8 cellular contexts compared by ENCODE assay signal in genomic region chr4:185395956-185396723, GRCh38. TPM values are rescaled to one million over a fixed set of nuclear protein-coding genes. Genes with fewer than 3 reads are reported as not detected.
A peak's percentile ranks its signal among the peaks of the same experiment; 100 is the strongest.
DNase-seq lines count a peak whose midpoint lies in the region; ATAC-seq and TF ChIP-seq lines count a peak whose summit lies in the region.

No MANE protein-coding gene starts in this region.

- H3K79me2 ChIP-seq in OCI-LY3 (ENCODE audit: low read length): no peaks in the 10 kb centered on the region

- H3K27ac ChIP-seq in OCI-LY3 (ENCODE audit: low read length) (peak overlapping the region; percentile 77), epithelial cell of prostate (peak overlapping the region; percentile 98)

- no peak for TF ChIP-seq CTCF in OCI-LY3 (IDR thresholded peaks at IDR 0.05; ENCODE audit: low read depth, low read length)

- no peaks in the 10 kb centered on the region for H3K27me3 ChIP-seq in OCI-LY3 (ENCODE audit: low read depth, low read length)

- H3K9me3 ChIP-seq in OCI-LY3 (ENCODE audit: insufficient read depth, low read length): no peaks in the 10 kb centered on the region

- peak overlapping the region; percentile 79 for H3K4me3 ChIP-seq in OCI-LY3 (ENCODE audit: low read length)

- H3K9ac ChIP-seq in OCI-LY3 (ENCODE audit: low read length): peak overlapping the region; percentile 72

- peaks cover 23% of the 10 kb centered on the region for H3K4me1 ChIP-seq in OCI-LY3 (ENCODE audit: low read length)

- H4K20me1 ChIP-seq in OCI-LY3 (ENCODE audit: insufficient read depth, low read length): no peaks in the 10 kb centered on the region

- DNase-seq in DMS 273 treated with DMSO at 0.1 percent for 48 hours (lab: John Stamatoyannopoulos, UW): peak; percentile 88
- DNase-seq in HuH-7.5 (ENCODE audit: low spot score): peak; percentile 54
- DNase-seq in activated T-cell treated with anti-CD3 and anti-CD28 coated beads for 4 hours: peak; percentile 96
- peak; percentile 97 for DNase-seq in epithelial cell of prostate (ENCODE audit: low read depth, low spot score)
- peak; percentile 99 for DNase-seq in mucosa of gallbladder (ENCODE audit: low spot score)
- peak; percentile 95 for DNase-seq in stimulated activated CD8-positive, alpha-beta memory T cell treated with anti-CD3 and anti-CD28 coated beads, Interleukin-4, amount 100 ng/mL, for 24 hours (ENCODE audit: low read depth)

- peak; percentile 80 for ATAC-seq in GM21528 (IDR thresholded peaks at IDR 0.05; ENCODE audit: low FRiP score, unreplicated experiment)

- H3K36me3 ChIP-seq in OCI-LY3 (replicated peaks; ENCODE audit: low read depth, low read length): peaks cover 17% of the 10 kb centered on the region

- H2AFZ ChIP-seq in OCI-LY3 (ENCODE audit: low read depth, low read length): no peak overlapping the region; the same call in 1 of the 2 replicates

- peak overlapping the region; percentile 91 for H3K4me2 ChIP-seq in OCI-LY3 (ENCODE audit: low read length)

RNA-seq across cellular contexts. Expression of gene LRP2BP, which starts 0.4 kb away (rescaled TPM):
- total RNA-seq in mucosa of gallbladder: 0.95 TPM

RNA-seq across cellular contexts. Expression of gene ANKRD37, which starts 0.5 kb away (rescaled TPM):
- 16.4 TPM for total RNA-seq in mucosa of gallbladder

RNA-seq across cellular contexts. Expression of gene UFSP2, which starts 29.6 kb away (rescaled TPM):
- 29.7 TPM for total RNA-seq in mucosa of gallbladder

Comparison
In these comparisons a context has a peak if more than half of its experiments do, and no peak if none do; other contexts are left out.
1. Peak in every context shown above with its lines: DNase-seq, ATAC-seq, H3K4me3 ChIP-seq and H3K27ac ChIP-seq.